In genomic region chr7:23966941-23967340, GRCh38 we compare ENCODE assay signal across 26 cellular contexts.
"Had no signal": no experiment of that assay in that cellular context is flagged by ENCODE, and none has a peak within 500 bp of the region (broad histone marks: within the 10 kb centered on the region; RNA-seq: fewer than 3 reads in every experiment).

No MANE protein-coding gene starts in this region.

- H3K27me3 Mint-ChIP-seq: central memory CD8-positive, alpha-beta T cell; effector memory CD8-positive, alpha-beta T cell had no signal

- H3K36me3 ChIP-seq: breast epithelium, colonic mucosa, left lung, neutrophil, pancreas, stomach, suprapubic skin, tibial nerve had no signal

- H3K27ac Mint-ChIP-seq: activated CD8-positive, alpha-beta T cell treated with anti-CD3 and anti-CD28 coated beads, Interleukin-2, amount 10 ng/mL, durations not matched to agents 7 days and 5 days; activated naive CD8-positive, alpha-beta T cell treated with anti-CD3 and anti-CD28 coated beads for 36 hours; activated T-helper 2 cell treated with anti-CD3 and anti-CD28 coated beads, Interferon-gamma antibody, Interleukin-2, Interleukin-4, amounts not matched to agents 10 μg/mL and 5 μg/mL and 100 μg/mL, durations not matched to agents 14 hours and 24 hours and 36 hours; effector memory CD8-positive, alpha-beta T cell; mesothelial cell of epicardium; natural killer cell; stimulated activated memory B cell treated with anti-CD40 and anti-IgM and Interleukin-4, amounts not matched to agents 10 μg/mL and 1 μg/mL and 100 μg/mL, for 72 hours had no signal

- H3K36me3 Mint-ChIP-seq: activated naive CD8-positive, alpha-beta T cell treated with anti-CD3 and anti-CD28 coated beads for 36 hours; mesothelial cell of epicardium; natural killer cell; stimulated activated memory B cell treated with anti-CD40 and anti-IgM and Interleukin-4, amounts not matched to agents 10 μg/mL and 1 μg/mL and 100 μg/mL, for 72 hours had no signal

- DNase-seq: activated CD4-positive, alpha-beta T cell treated with anti-CD3 and anti-CD28 coated beads for 1 hour; activated CD4-positive, alpha-beta T cell treated with anti-CD3 and anti-CD28 coated beads, Interleukin-2, amount 50 U/mL, for 1 hour; activated CD8-positive, alpha-beta T cell treated with anti-CD3 and anti-CD28 coated beads, Interleukin-2, amount 10 ng/mL, durations not matched to agents 7 days and 5 days; activated naive CD4-positive, alpha-beta T cell treated with Interleukin-2 at 50 U/mL for 16 hours; activated naive CD8-positive, alpha-beta T cell treated with anti-CD3 and anti-CD28 coated beads for 36 hours; colonic mucosa; dorsolateral prefrontal cortex; effector memory CD8-positive, alpha-beta T cell; hippocampal formation; kidney glomerular epithelial cell; left lung; natural killer cell; pancreas; right cardiac atrium; small intestine; stimulated activated CD4-positive, alpha-beta T cell treated with anti-CD3 and anti-CD28 coated beads, Interleukin-15, amount 100 ng/mL, for 24 hours; stomach; T-helper 9 cell had no signal

- H3K9me3 Mint-ChIP-seq: activated naive CD8-positive, alpha-beta T cell treated with anti-CD3 and anti-CD28 coated beads for 36 hours; central memory CD8-positive, alpha-beta T cell; effector memory CD8-positive, alpha-beta T cell; mesothelial cell of epicardium; natural killer cell; stimulated activated memory B cell treated with anti-CD40 and anti-IgM and Interleukin-4, amounts not matched to agents 10 μg/mL and 1 μg/mL and 100 μg/mL, for 72 hours had no signal

- H3K4me3 ChIP-seq: breast epithelium, colonic mucosa, dorsolateral prefrontal cortex, left lung, pancreas, stomach, suprapubic skin, tibial nerve had no signal

- H3K4me1 Mint-ChIP-seq: central memory CD8-positive, alpha-beta T cell; natural killer cell; stimulated activated memory B cell treated with anti-CD40 and anti-IgM and Interleukin-4, amounts not matched to agents 10 μg/mL and 1 μg/mL and 100 μg/mL, for 72 hours had no signal

- H3K9me3 ChIP-seq: breast epithelium, colonic mucosa, left lung, neutrophil, pancreas, stomach, suprapubic skin, tibial nerve had no signal

- H3K4me1 ChIP-seq: breast epithelium, colonic mucosa, left lung, pancreas, suprapubic skin, tibial nerve had no signal

- H3K27ac ChIP-seq: breast epithelium, colonic mucosa, dorsolateral prefrontal cortex, left lung, neutrophil, pancreas, suprapubic skin, tibial nerve had no signal

- H3K4me3 Mint-ChIP-seq: activated CD8-positive, alpha-beta T cell treated with anti-CD3 and anti-CD28 coated beads, Interleukin-2, amount 10 ng/mL, durations not matched to agents 7 days and 5 days; activated naive CD8-positive, alpha-beta T cell treated with anti-CD3 and anti-CD28 coated beads for 36 hours; central memory CD8-positive, alpha-beta T cell; effector memory CD8-positive, alpha-beta T cell; mesothelial cell of epicardium; natural killer cell; stimulated activated memory B cell treated with anti-CD40 and anti-IgM and Interleukin-4, amounts not matched to agents 10 μg/mL and 1 μg/mL and 100 μg/mL, for 72 hours had no signal

- H3K27me3 ChIP-seq: breast epithelium, colonic mucosa, left lung, neutrophil, pancreas, stomach, suprapubic skin, tibial nerve had no signal
